In genomic region chr1:26289158-26290059, GRCh38 we compare ENCODE assay signal across 9 cellular contexts. TPM values are rescaled to one million over a fixed set of nuclear protein-coding genes. Genes with fewer than 3 reads are reported as not detected.
DNase-seq lines count a peak whose midpoint lies in the region; ATAC-seq and TF ChIP-seq lines count a peak whose summit lies in the region.
"Had no signal": no experiment of that assay in that cellular context is flagged by ENCODE, and none has a peak within 500 bp of the region (broad histone marks: within the 10 kb centered on the region; RNA-seq: fewer than 3 reads in every experiment).

No MANE protein-coding gene starts in this region.

- H3K9ac ChIP-seq in DND-41 (ENCODE audit: low read depth, low read length), result peak overlapping the region; percentile 45
- peak overlapping the region; percentile 65 for H3K9ac ChIP-seq in SU-DHL-6 (ENCODE audit: low read length)
- no peak overlapping the region for H3K9ac ChIP-seq in endodermal cell (ENCODE audit: extremely low read depth, low read length, poor library complexity, severe bottlenecking)

- peaks cover 47% of the 10 kb centered on the region for H3F3A ChIP-seq in SU-DHL-6 (ENCODE audit: insufficient read depth)

- CTCF ChIA-PET in MCF 10A (lab: Yijun Ruan, JAX), result interaction anchor here (0.6 to 1.7 kb wide), 8 partner anchors 10 to 128 kb away, joined by 3 to 5 read pairs (median 3); no protein-coding TSS in a partner anchor

- H3K27me3 Mint-ChIP-seq in endodermal cell (ENCODE audit: insufficient read depth), result no peaks in the 10 kb centered on the region
- no peaks in the 10 kb centered on the region for H3K27me3 Mint-ChIP-seq in MCF 10A (ENCODE audit: insufficient read depth, unreplicated experiment)

- H3K4me3 Mint-ChIP-seq in endodermal cell (no peak overlapping the region), MCF 10A (ENCODE audit: unreplicated experiment) (no peak overlapping the region)
- H3K4me3 Mint-ChIP-seq: nephron had no signal

- no peaks in the 10 kb centered on the region for H3K9me3 Mint-ChIP-seq in endodermal cell
- no peaks in the 10 kb centered on the region for H3K9me3 Mint-ChIP-seq in MCF 10A (ENCODE audit: unreplicated experiment)
- H3K9me3 Mint-ChIP-seq: nephron had no signal

- H3K27ac Mint-ChIP-seq in endodermal cell, result no peak overlapping the region
- no peak overlapping the region for H3K27ac Mint-ChIP-seq in MCF 10A (ENCODE audit: low read depth, unreplicated experiment)

- no peaks in the 10 kb centered on the region for H3K9me2 ChIP-seq in SU-DHL-6 (replicated peaks; ENCODE audit: insufficient read depth, low read length)

- WGBS in thyroid gland, 2 donors, result 54 to 69% methylated on average over 17 of the region's 21 CpGs
- WGBS in endodermal cell (ENCODE audit: insufficient coverage in 1 of 2, insufficient read length in 1 of 2), 2 experiments, result 87 to 92% methylated on average over 14 to 21 of the region's 21 CpGs

- H3K36me3 ChIP-seq in DND-41 (ENCODE audit: insufficient read depth, low read length), result peaks cover 7% of the 10 kb centered on the region; the same call in 1 of the 2 replicates
- H3K36me3 ChIP-seq in SU-DHL-6 (ENCODE audit: low read length), result no peaks in the 10 kb centered on the region
- no peaks in the 10 kb centered on the region for H3K36me3 ChIP-seq in thyroid gland
- no peaks in the 10 kb centered on the region for H3K36me3 ChIP-seq in endodermal cell (ENCODE audit: control insufficient read depth, insufficient read depth, low read length)

- H3K9me3 ChIP-seq in DND-41 (ENCODE audit: insufficient read depth, low read length, severe bottlenecking), result no peaks in the 10 kb centered on the region
- H3K9me3 ChIP-seq in SU-DHL-6 (ENCODE audit: insufficient read depth, low read length), result no peaks in the 10 kb centered on the region
- no peaks in the 10 kb centered on the region for H3K9me3 ChIP-seq in thyroid gland
- H3K9me3 ChIP-seq in endodermal cell (ENCODE audit: control insufficient read depth, low read length), result no peaks in the 10 kb centered on the region

- DNase-seq in DND-41, result peak; percentile 67
- DNase-seq in cardiac septum (ENCODE audit: low spot score), result peak; percentile 87
- peak; percentile 78 to 80 for DNase-seq in thyroid gland
- DNase-seq in SHP77 (lab: John Stamatoyannopoulos, UW), result no peak
- no peak for DNase-seq in endodermal cell
- DNase-seq in MCF 10A (ENCODE audit: unreplicated experiment), result no peak

- H3K4me2 ChIP-seq in DND-41 (ENCODE audit: insufficient read depth, low read length) (peak overlapping the region; percentile 29), SU-DHL-6 (ENCODE audit: low read depth, low read length, poor library complexity, severe bottlenecking) (peak overlapping the region; percentile 60)

- H3K79me2 ChIP-seq in DND-41 (ENCODE audit: insufficient read depth, low read length) (no peaks in the 10 kb centered on the region), SU-DHL-6 (ENCODE audit: insufficient read depth, low read length) (no peaks in the 10 kb centered on the region)

- intact Hi-C loops in cardiac septum (cut with DNase I) (loop anchor here (5.0 kb wide), 1 partner anchor 73 kb away; no protein-coding TSS in a partner anchor), thyroid gland (cut with DNase I) (no loop called here), MCF 10A (cut with micrococcal nuclease) (no loop called here)

- no peak for TF ChIP-seq POLR2A in thyroid gland (IDR thresholded peaks at IDR 0.05)

- peaks cover 22% of the 10 kb centered on the region for H3K4me1 Mint-ChIP-seq in endodermal cell
- peaks cover 10% of the 10 kb centered on the region for H3K4me1 Mint-ChIP-seq in MCF 10A (ENCODE audit: insufficient read depth, unreplicated experiment)

- no TSS peak for BruUV-seq in MCF 10A (replicated peaks; lab: Mats Ljungman, UMichigan)

- H3K27me3 ChIP-seq in DND-41 (ENCODE audit: insufficient read depth, low read length, poor library complexity) (no peaks in the 10 kb centered on the region), SU-DHL-6 (ENCODE audit: low read length) (no peaks in the 10 kb centered on the region), thyroid gland (no peaks in the 10 kb centered on the region), endodermal cell (ENCODE audit: control insufficient read depth, insufficient read depth, low read length, poor library complexity, severe bottlenecking) (no peaks in the 10 kb centered on the region)

- no peak for TF ChIP-seq CTCF in DND-41 (IDR thresholded peaks at IDR 0.05; ENCODE audit: borderline replicate concordance, extremely low read depth, low read length, poor library complexity, severe bottlenecking)
- no peak for TF ChIP-seq CTCF in SU-DHL-6 (IDR thresholded peaks at IDR 0.05; ENCODE audit: insufficient read depth, low read length, poor library complexity, severe bottlenecking)
- TF ChIP-seq CTCF in thyroid gland (IDR thresholded peaks at IDR 0.05), result no peak
- no peak for TF ChIP-seq CTCF in endodermal cell (conservative IDR thresholded peaks at IDR 0.05)
- TF ChIP-seq CTCF in MCF 10A (IDR thresholded peaks at IDR 0.05; ENCODE audit: unreplicated experiment), result no peak

- peaks cover 5% of the 10 kb centered on the region for H3K36me3 Mint-ChIP-seq in endodermal cell (ENCODE audit: low read depth)
- H3K36me3 Mint-ChIP-seq in MCF 10A (ENCODE audit: insufficient read depth, unreplicated experiment), result peaks cover 5% of the 10 kb centered on the region

- peaks cover 77% of the 10 kb centered on the region for H3K4me1 ChIP-seq in DND-41 (ENCODE audit: insufficient read depth, low read length)
- H3K4me1 ChIP-seq in thyroid gland, result peaks cover 3 to 36% of the 10 kb centered on the region in 2 donors
- no peaks in the 10 kb centered on the region for H3K4me1 ChIP-seq in endodermal cell (ENCODE audit: control insufficient read depth, insufficient read depth, low read length)

- H4K20me1 ChIP-seq in DND-41 (ENCODE audit: insufficient read depth, low read length), result no peaks in the 10 kb centered on the region
- H4K20me1 ChIP-seq in SU-DHL-6 (ENCODE audit: low read depth, low read length), result no peaks in the 10 kb centered on the region

- H3K4me3 ChIP-seq in DND-41 (ENCODE audit: low read depth in 1 of 2, low read length in 2 of 2) (no peak overlapping the region; a peak in 1 of 4 replicates), SU-DHL-6 (ENCODE audit: insufficient read depth, low read length, poor library complexity, severe bottlenecking) (no peak overlapping the region), thyroid gland (replicated peaks in 1 of 3) (no peak overlapping the region), endodermal cell (ENCODE audit: low read length) (no peak overlapping the region)

- H3K27ac ChIP-seq in DND-41 (ENCODE audit: low read length) (peak overlapping the region; percentile 93), SU-DHL-6 (ENCODE audit: low read depth, low read length) (peak overlapping the region; percentile 97), thyroid gland (peak overlapping the region; percentile 30 to 43 (median 30)), endodermal cell (ENCODE audit: low read depth, low read length) (no peak overlapping the region)

- ATAC-seq in DND-41 (ENCODE audit: insufficient read depth, low read depth), result peak; percentile 11; the same call in 2 of the 3 replicates
- peak; percentile 32 for ATAC-seq in GM21515 (IDR thresholded peaks at IDR 0.05; ENCODE audit: unreplicated experiment)

- POLR2A ChIA-PET in MCF 10A (lab: Yijun Ruan, JAX), result interaction anchor here (0.6 to 2.6 kb wide), 3 partner anchors 10 to 417 kb away, joined by 4 to 9 read pairs (median 7); partner anchors contain the start of gene SH3BGRL3

- no peak overlapping the region for H2AFZ ChIP-seq in DND-41 (ENCODE audit: low read depth, low read length)
- peak overlapping the region; percentile 16 for H2AFZ ChIP-seq in SU-DHL-6 (ENCODE audit: low read depth, low read length, severe bottlenecking)

RNA-seq across cellular contexts. Expression of gene SH3BGRL3, which starts 9.5 kb away (rescaled TPM):
- total RNA-seq in cardiac septum, result 55.0 TPM
- 10 to 100 TPM; 18.8 to 58.2 (median 37.4) TPM for total RNA-seq in thyroid gland
- total RNA-seq in endodermal cell, result 100 to 1,000 TPM; 119 to 132 TPM
- 187 TPM for polyA plus RNA-seq in endodermal cell (2013, experiment 1 of 2)
- polyA plus RNA-seq in endodermal cell (2013, experiment 2 of 2), result 194 TPM
- total RNA-seq in MCF 10A (2022), result 133 and 170 TPM in 2 replicates

RNA-seq across cellular contexts. Expression of gene UBXN11, which starts 17.0 kb away (rescaled TPM):
- total RNA-seq in cardiac septum (8.3 TPM), thyroid gland (10 to 100 TPM; 23.9 to 35.4 (median 30.2) TPM), endodermal cell (10 to 100 TPM; 24.3 to 30.3 TPM), MCF 10A (2022) (17.7 and 20.3 TPM in 2 replicates)
- 18.5 TPM for polyA plus RNA-seq in endodermal cell (2013, experiment 1 of 2)
- polyA plus RNA-seq in endodermal cell (2013, experiment 2 of 2), result 19.1 TPM

RNA-seq across cellular contexts. Expression of gene CD52, which starts 28.3 kb away (rescaled TPM):
- total RNA-seq in cardiac septum (4.6 TPM), thyroid gland (10 to 100 TPM in 1 of 4 donors, 1 to 10 TPM in 1, not detected in 2; 3.0 to 12.3 TPM), endodermal cell (1 to 10 TPM; 3.7 to 4.4 TPM), MCF 10A (2022) (not detected in 2 replicates)
- polyA plus RNA-seq in endodermal cell (2013, experiment 1 of 2), result 0.82 TPM
- polyA plus RNA-seq in endodermal cell (2013, experiment 2 of 2), result not detected

RNA-seq across cellular contexts. Expression of gene CEP85, which starts 55.4 kb away (rescaled TPM):
- total RNA-seq in cardiac septum (25.8 TPM), thyroid gland (10 to 100 TPM; 16.0 to 27.0 (median 17.0) TPM), endodermal cell (10 to 100 TPM; 25.6 to 43.6 TPM), MCF 10A (2022) (11.1 and 12.2 TPM in 2 replicates)
- 35.5 TPM for polyA plus RNA-seq in endodermal cell (2013, experiment 1 of 2)
- polyA plus RNA-seq in endodermal cell (2013, experiment 2 of 2), result 29.0 TPM

Comparison
In these comparisons a context has a peak if more than half of its experiments do, and no peak if none do; other contexts are left out.
1. DNase-seq: peak in DND-41 (single experiment), cardiac septum (single experiment) and thyroid gland (2 of 2); none in SHP77 (0 of 2), endodermal cell (single experiment) and MCF 10A (single experiment).